Comparison of ENCODE assay signal across 12 cellular contexts in the genomic region with DNA sequence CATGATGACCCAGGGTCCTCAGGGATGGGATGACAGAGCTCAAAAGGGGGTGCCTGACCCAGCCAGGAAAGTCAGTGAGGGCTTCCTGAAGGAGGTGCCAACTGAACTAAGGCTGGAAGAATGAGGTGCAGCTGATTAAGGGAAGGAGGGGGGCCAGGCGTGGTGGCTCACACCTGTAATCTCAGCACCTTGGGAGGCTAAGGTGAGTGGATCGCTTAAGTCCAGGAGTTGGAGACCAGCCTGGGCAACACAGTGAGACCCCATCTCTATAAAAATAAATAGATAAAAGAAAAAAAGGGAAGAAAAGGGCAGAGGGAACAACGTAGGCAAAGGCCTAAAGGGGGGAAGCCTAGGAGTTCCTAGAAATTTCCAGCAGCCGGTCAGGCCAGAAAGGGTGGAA. TPM values are rescaled to one million over a fixed set of nuclear protein-coding genes. Genes with fewer than 3 reads are reported as not detected.
DNase-seq lines count a peak whose midpoint lies in the region; ATAC-seq and TF ChIP-seq lines count a peak whose summit lies in the region.
"Had no signal": no experiment of that assay in that cellular context is flagged by ENCODE, and none has a peak within 500 bp of the region (broad histone marks: within the 10 kb centered on the region; RNA-seq: fewer than 3 reads in every experiment).

No MANE protein-coding gene starts in this region.

- peak overlapping the region in 8 of 10 donors; percentile 75 to 93 (median 84) for H3K4me3 Mint-ChIP-seq in naive thymus-derived CD4-positive, alpha-beta T cell

- ATAC-seq in heart right ventricle (no peak), upper lobe of right lung (no peak), HG02678 (IDR thresholded peaks at IDR 0.05; ENCODE audit: unreplicated experiment) (no peak), GM19395 (IDR thresholded peaks at IDR 0.05; ENCODE audit: unreplicated experiment) (no peak)
- no peak for ATAC-seq in naive thymus-derived CD4-positive, alpha-beta T cell

- TF ChIP-seq CTCF in heart right ventricle (IDR thresholded peaks at IDR 0.05) = no peak
- TF ChIP-seq CTCF in colonic mucosa (IDR thresholded peaks at IDR 0.05) = no peak
- no peak for TF ChIP-seq CTCF in upper lobe of right lung (IDR thresholded peaks at IDR 0.05)

- peaks cover 13 to 62% (median 47%) of the 10 kb centered on the region in 7 donors for H3K4me1 Mint-ChIP-seq in naive thymus-derived CD4-positive, alpha-beta T cell

- peaks cover 0 to 10% (median 0%) of the 10 kb centered on the region in 9 donors for H3K36me3 ChIP-seq in heart right ventricle
- no peaks in the 10 kb centered on the region for H3K36me3 ChIP-seq in colonic mucosa
- peaks cover 0 to 14% (median 0%) of the 10 kb centered on the region in 3 experiments for H3K36me3 ChIP-seq in naive thymus-derived CD4-positive, alpha-beta T cell (ENCODE audit: control insufficient read depth in 2 of 3, insufficient read depth in 3 of 3, low read length in 3 of 3)
- H3K36me3 ChIP-seq in upper lobe of right lung = no peaks in the 10 kb centered on the region

- intact Hi-C loops in heart right ventricle (cut with DNase I) (no loop called here), cardiac septum (cut with DNase I) (loop anchor here (2.0 kb wide), 1 partner anchor 30 kb away; a partner anchor contains a TSS), colonic mucosa (cut with DNase I) (no loop called here), upper lobe of right lung (cut with DNase I) (no loop called here)
- intact Hi-C loops in naive thymus-derived CD4-positive, alpha-beta T cell (cut with micrococcal nuclease) = no loop called here

- H3K27ac ChIP-seq in heart right ventricle (peak overlapping the region in 8 of 10 donors; percentile 69 to 84 (median 81)), colonic mucosa (peak overlapping the region; percentile 32), upper lobe of right lung (peak overlapping the region; percentile 77)
- peak overlapping the region; percentile 92 for H3K27ac ChIP-seq in naive thymus-derived CD4-positive, alpha-beta T cell (ENCODE audit: low read depth, low read length)
- H3K27ac ChIP-seq: C4-2B had no signal

- H3K9me3 ChIP-seq in heart right ventricle (no peaks in the 10 kb centered on the region), colonic mucosa (no peaks in the 10 kb centered on the region), upper lobe of right lung (no peaks in the 10 kb centered on the region)
- no peaks in the 10 kb centered on the region for H3K9me3 ChIP-seq in naive thymus-derived CD4-positive, alpha-beta T cell (ENCODE audit: control insufficient read depth in 2 of 3, low read length in 3 of 3)

- POLR2A ChIA-PET in naive thymus-derived CD4-positive, alpha-beta T cell (lab: Charles Lee) = interaction anchor here (0.6 to 6.2 kb wide), 6 partner anchors 8 to 82 kb away, joined by 3 to 64 read pairs (median 5); a partner anchor contains a TSS

- WGBS in heart right ventricle, 2 donors = 71 to 81% methylated on average over 4 of the region's 4 CpGs

- no peaks in the 10 kb centered on the region for H3K9me3 Mint-ChIP-seq in naive thymus-derived CD4-positive, alpha-beta T cell

- DNase-seq in heart right ventricle (no peak), cardiac septum (ENCODE audit: low spot score) (no peak), colonic mucosa (no peak), upper lobe of right lung (no peak), midbrain (lab: John Stamatoyannopoulos, UW) (no peak)
- no peak for DNase-seq in naive thymus-derived CD4-positive, alpha-beta T cell

- H3K4me1 ChIP-seq in heart right ventricle (peaks cover 0 to 15% (median 10%) of the 10 kb centered on the region in 9 donors), colonic mucosa (peaks cover 4% of the 10 kb centered on the region), upper lobe of right lung (peaks cover 14% of the 10 kb centered on the region)
- peaks cover 11 to 34% of the 10 kb centered on the region in 2 donors for H3K4me1 ChIP-seq in naive thymus-derived CD4-positive, alpha-beta T cell (ENCODE audit: control insufficient read depth in 2 of 2, insufficient read depth in 2 of 2, low read length in 2 of 2)

- peak overlapping the region; percentile 2 to 100 (median 98) for H3K27ac Mint-ChIP-seq in naive thymus-derived CD4-positive, alpha-beta T cell

- CTCF ChIA-PET in naive thymus-derived CD4-positive, alpha-beta T cell (lab: Charles Lee) = interaction anchor here (0.6 kb wide), 2 partner anchors 9 to 35 kb away, joined by 3 to 4 read pairs; a partner anchor contains a TSS

- H3K4me3 ChIP-seq in heart right ventricle = peak overlapping the region in 7 of 10 donors; percentile 41 to 54 (median 52)
- H3K4me3 ChIP-seq in colonic mucosa = no peak overlapping the region
- H3K4me3 ChIP-seq in naive thymus-derived CD4-positive, alpha-beta T cell (ENCODE audit: low read length) = no peak overlapping the region
- H3K4me3 ChIP-seq in upper lobe of right lung = peak overlapping the region; percentile 50

- no peaks in the 10 kb centered on the region for H3K27me3 ChIP-seq in heart right ventricle
- H3K27me3 ChIP-seq in colonic mucosa = no peaks in the 10 kb centered on the region
- no peaks in the 10 kb centered on the region for H3K27me3 ChIP-seq in naive thymus-derived CD4-positive, alpha-beta T cell (ENCODE audit: control insufficient read depth in 2 of 2, insufficient read depth in 2 of 2, low read length in 2 of 2)
- no peaks in the 10 kb centered on the region for H3K27me3 ChIP-seq in upper lobe of right lung

- peak overlapping the region in 1 of 2 donors; percentile 61 for H3K9ac ChIP-seq in colonic mucosa (ENCODE audit: low read depth in 2 of 2, low read length in 2 of 2)

- H3K36me3 Mint-ChIP-seq in naive thymus-derived CD4-positive, alpha-beta T cell = peaks cover 0 to 13% (median 6%) of the 10 kb centered on the region in 5 donors

- H3K27me3 Mint-ChIP-seq in naive thymus-derived CD4-positive, alpha-beta T cell = no peaks in the 10 kb centered on the region

RNA-seq across cellular contexts. Expression of a gene that starts 9.1 kb away (rescaled TPM):
- total RNA-seq in heart right ventricle (under 1 TPM in 8 of 10 donors, not detected in 2; 0.14 to 0.75 (median 0.37) TPM), cardiac septum (not detected), colonic mucosa (under 1 TPM; 0.42 to 0.59 TPM), upper lobe of right lung (0.75 TPM)
- polyA plus RNA-seq in heart right ventricle = under 1 TPM; 0.29 to 0.42 TPM
- 10 to 100 TPM in 1 of 5 experiments, 1 to 10 TPM in 4; 1.1 to 30.6 (median 6.1) TPM for total RNA-seq in naive thymus-derived CD4-positive, alpha-beta T cell
- 1 to 10 TPM; 6.5 to 9.1 TPM for polyA plus RNA-seq in naive thymus-derived CD4-positive, alpha-beta T cell
- polyA plus RNA-seq: neural cell had no signal

RNA-seq across cellular contexts. Expression of a gene that starts 30.1 kb away (rescaled TPM):
- 10 to 100 TPM in 1 of 10 donors, 1 to 10 TPM in 9; 4.1 to 10.0 (median 7.0) TPM for total RNA-seq in heart right ventricle
- polyA plus RNA-seq in heart right ventricle = 1 to 10 TPM; 4.0 to 5.7 TPM
- 7.3 TPM for total RNA-seq in cardiac septum
- total RNA-seq in colonic mucosa = 10 to 100 TPM in 1 of 2 donors, 1 to 10 TPM in 1; 6.8 to 24.0 TPM
- 10 to 100 TPM; 24.5 to 98.8 (median 43.3) TPM for total RNA-seq in naive thymus-derived CD4-positive, alpha-beta T cell
- 1 to 10 TPM; 4.5 to 6.5 TPM for polyA plus RNA-seq in naive thymus-derived CD4-positive, alpha-beta T cell
- 9.1 TPM for total RNA-seq in upper lobe of right lung

RNA-seq across cellular contexts. Expression of a gene that starts 52.5 kb away (rescaled TPM):
- total RNA-seq in heart right ventricle = 10 to 100 TPM in 9 of 10 donors, 1 to 10 TPM in 1; 8.7 to 21.3 (median 13.0) TPM
- 10 to 100 TPM in 1 of 2 donors, 1 to 10 TPM in 1; 5.1 to 23.6 TPM for polyA plus RNA-seq in heart right ventricle
- total RNA-seq in cardiac septum = 12.2 TPM
- total RNA-seq in colonic mucosa = 100 to 1,000 TPM; 482 to 569 TPM
- total RNA-seq in naive thymus-derived CD4-positive, alpha-beta T cell = 10 to 100 TPM; 20.3 to 58.6 (median 23.9) TPM
- polyA plus RNA-seq in naive thymus-derived CD4-positive, alpha-beta T cell = 10 to 100 TPM; 58.0 to 59.3 TPM
- total RNA-seq in upper lobe of right lung = 34.6 TPM

RNA-seq across cellular contexts. Expression of a gene that starts 58.5 kb away (rescaled TPM):
- total RNA-seq in heart right ventricle (1 to 10 TPM in 7 of 10 donors, under 1 TPM in 3; 0.45 to 2.0 (median 1.3) TPM), cardiac septum (1.7 TPM), colonic mucosa (10 to 100 TPM in 1 of 2 donors, 1 to 10 TPM in 1; 6.4 to 11.3 TPM), upper lobe of right lung (2.3 TPM)
- polyA plus RNA-seq in heart right ventricle = under 1 TPM; 0.54 to 0.80 TPM
- total RNA-seq in naive thymus-derived CD4-positive, alpha-beta T cell = 10 to 100 TPM in 2 of 5 experiments, 1 to 10 TPM in 3; 4.5 to 10.7 (median 5.6) TPM
- polyA plus RNA-seq in naive thymus-derived CD4-positive, alpha-beta T cell = 1 to 10 TPM; 2.7 to 3.5 TPM
- total RNA-seq: LHCN-M2 had no signal
- polyA plus RNA-seq: neural cell had no signal

RNA-seq across cellular contexts. Expression of a gene that starts 59.8 kb away (rescaled TPM):
- total RNA-seq in heart right ventricle (not detected), cardiac septum (not detected), colonic mucosa (under 1 TPM in 1 of 2 donors, not detected in 1; 0.17 TPM), upper lobe of right lung (not detected)
- polyA plus RNA-seq in heart right ventricle = not detected
- 1 to 10 TPM in 1 of 5 experiments, not detected in 4; 1.1 TPM for total RNA-seq in naive thymus-derived CD4-positive, alpha-beta T cell
- polyA plus RNA-seq in naive thymus-derived CD4-positive, alpha-beta T cell = not detected
- total RNA-seq: activated naive CD4-positive, alpha-beta T cell treated with anti-CD3 and anti-CD28 coated beads, Interleukin-2, amount 50 U/mL, for 72 hours; LHCN-M2 had no signal
- polyA plus RNA-seq: neural cell had no signal

Comparison
In these comparisons a context has a peak if more than half of its experiments do, and no peak if none do; other contexts are left out.
1. H3K27ac ChIP-seq: peak in every context shown above with its lines; median percentile 92 in naive thymus-derived CD4-positive, alpha-beta T cell; 81 in heart right ventricle; 77 in upper lobe of right lung; 32 in colonic mucosa.
2. H3K4me3 ChIP-seq: peak in heart right ventricle (7 of 10) and upper lobe of right lung (single experiment); none in colonic mucosa (single experiment) and naive thymus-derived CD4-positive, alpha-beta T cell (single experiment).
3. RNA of a gene that starts 52.5 kb away (total RNA-seq): 482 to 569 TPM in colonic mucosa; 34.6 TPM in upper lobe of right lung (single experiment), 20.3 to 58.6 TPM in naive thymus-derived CD4-positive, alpha-beta T cell, 8.7 to 21.3 TPM in heart right ventricle and 12.2 TPM in cardiac septum (single experiment); every median in the first group is over 4 times any median in the second.